28 cellular contexts compared by ENCODE assay signal in the genomic region with DNA sequence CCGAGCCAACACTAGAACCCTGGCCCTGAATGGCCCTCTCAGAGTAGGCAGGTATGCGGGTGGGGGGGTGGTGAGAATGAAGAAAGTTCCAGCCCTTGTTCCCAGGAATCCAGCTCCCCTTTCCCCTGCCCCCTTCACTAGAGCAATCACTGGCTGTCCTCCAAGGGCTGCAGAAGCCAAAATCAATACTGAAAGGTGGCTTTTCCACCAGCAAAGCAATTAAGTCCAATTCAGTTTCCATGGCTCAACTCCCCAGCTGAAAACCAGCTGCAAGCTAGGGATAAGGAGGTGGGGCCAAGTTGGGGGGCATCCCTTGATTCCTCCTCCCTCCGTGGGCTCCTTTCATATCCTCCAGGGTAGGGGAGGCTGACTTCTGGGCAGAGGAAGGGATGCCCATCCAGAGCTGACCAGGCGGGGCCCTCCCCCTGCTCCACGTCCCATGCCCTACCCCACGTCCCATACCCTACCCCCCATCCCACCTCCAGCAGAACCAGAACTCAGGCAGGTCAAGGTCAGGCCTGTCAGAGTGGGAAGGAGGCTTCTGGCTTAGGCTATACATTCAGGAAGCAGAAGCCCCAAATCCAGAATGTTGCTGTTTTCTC. TPM values are rescaled to one million over a fixed set of nuclear protein-coding genes. Genes with fewer than 3 reads are reported as not detected.
DNase-seq lines count a peak whose midpoint lies in the region; ATAC-seq and TF ChIP-seq lines count a peak whose summit lies in the region.
"Had no signal": no experiment of that assay in that cellular context is flagged by ENCODE, and none has a peak within 500 bp of the region (broad histone marks: within the 10 kb centered on the region; RNA-seq: fewer than 3 reads in every experiment).

No MANE protein-coding gene starts in this region.

- no peak overlapping the region for H3K27ac Mint-ChIP-seq in glutamatergic neuron (ENCODE audit: unreplicated experiment)
- H3K27ac Mint-ChIP-seq: activated naive CD4-positive, alpha-beta T cell treated with anti-CD3 and anti-CD28 coated beads for 36 hours; effector memory CD8-positive, alpha-beta T cell; mesothelial cell of epicardium; natural killer cell treated with Interleukin-12 subunit alpha and Interleukin-12 subunit beta and Interleukin-15 and Interleukin-18, amount 100 ng/mL, for 72 hours; progenitor cell of endocrine pancreas had no signal

- no peaks in the 10 kb centered on the region for H3K36me3 Mint-ChIP-seq in glutamatergic neuron (ENCODE audit: unreplicated experiment)
- H3K36me3 Mint-ChIP-seq: mesothelial cell of epicardium; natural killer cell treated with Interleukin-12 subunit alpha and Interleukin-12 subunit beta and Interleukin-15 and Interleukin-18, amount 100 ng/mL, for 72 hours had no signal

- DNase-seq in COR-L47 (lab: John Stamatoyannopoulos, UW) (peak; percentile 80), NCI-H1092 treated with DMSO at 0.1 percent for 48 hours (lab: John Stamatoyannopoulos, UW) (peak; percentile 84), NCI-H774 (lab: John Stamatoyannopoulos, UW) (peak; percentile 5), left lobe of liver (ENCODE audit: low spot score) (peak; percentile 74), NCI-H1436 treated with DMSO at 0.1 percent for 48 hours (lab: John Stamatoyannopoulos, UW) (no peak), pons (ENCODE audit: low spot score) (no peak), glutamatergic neuron (no peak)
- DNase-seq: activated CD4-positive, alpha-beta T cell treated with anti-CD3 and anti-CD28 coated beads for 1 hour; activated naive CD4-positive, alpha-beta T cell treated with anti-CD3 and anti-CD28 coated beads for 36 hours; activated T-cell treated with anti-CD3 and anti-CD28 coated beads, Interleukin-2, amount 50 U/mL, for 48 hours; cerebellar nuclear complex; effector memory CD8-positive, alpha-beta T cell; esophagus squamous epithelium; GDM1; left cardiac atrium; NCI-H524; Right ventricle myocardium superior; small intestine; stimulated activated naive CD4-positive, alpha-beta T cell; tibial artery had no signal

- peak; percentile 62 for ATAC-seq in left lobe of liver
- ATAC-seq in HG03571 (IDR thresholded peaks at IDR 0.05; ENCODE audit: unreplicated experiment), result no peak
- ATAC-seq: effector memory CD8-positive, alpha-beta T cell; HCT116; left cardiac atrium; natural killer cell treated with Interleukin-12 subunit alpha and Interleukin-12 subunit beta and Interleukin-15 and Interleukin-18, amount 100 ng/mL, for 72 hours had no signal

- H3K4me3 Mint-ChIP-seq in glutamatergic neuron (ENCODE audit: unreplicated experiment), result no peak overlapping the region
- H3K4me3 Mint-ChIP-seq: activated naive CD4-positive, alpha-beta T cell treated with anti-CD3 and anti-CD28 coated beads for 36 hours; effector memory CD8-positive, alpha-beta T cell; mesothelial cell of epicardium; natural killer cell treated with Interleukin-12 subunit alpha and Interleukin-12 subunit beta and Interleukin-15 and Interleukin-18, amount 100 ng/mL, for 72 hours had no signal

- TF ChIP-seq CTCF in glutamatergic neuron (IDR thresholded peaks at IDR 0.05; ENCODE audit: partially characterized antibody, unreplicated experiment), result no peak

- peaks cover 2% of the 10 kb centered on the region for H3K9me3 Mint-ChIP-seq in glutamatergic neuron (ENCODE audit: unreplicated experiment)
- H3K9me3 Mint-ChIP-seq: activated naive CD4-positive, alpha-beta T cell treated with anti-CD3 and anti-CD28 coated beads for 36 hours; effector memory CD8-positive, alpha-beta T cell; mesothelial cell of epicardium; natural killer cell treated with Interleukin-12 subunit alpha and Interleukin-12 subunit beta and Interleukin-15 and Interleukin-18, amount 100 ng/mL, for 72 hours had no signal

- H3K4me1 Mint-ChIP-seq in glutamatergic neuron (ENCODE audit: low read depth, unreplicated experiment), result peaks cover 26% of the 10 kb centered on the region

- no peaks in the 10 kb centered on the region for H3K27me3 Mint-ChIP-seq in glutamatergic neuron (ENCODE audit: unreplicated experiment)

RNA-seq across cellular contexts. Expression of gene CAMK2A, which starts 22.7 kb away (rescaled TPM):
- total RNA-seq in left lobe of liver (not detected), glutamatergic neuron (ENCODE audit: unreplicated experiment) (1.1 TPM)
- total RNA-seq: A673; activated naive CD4-positive, alpha-beta T cell treated with anti-CD3 and anti-CD28 coated beads for 36 hours; ascending aorta; glomerular endothelial cell; natural killer cell treated with Interleukin-12 subunit alpha and Interleukin-12 subunit beta and Interleukin-15 and Interleukin-18, amount 100 ng/mL, for 72 hours; progenitor cell of endocrine pancreas had no signal

RNA-seq across cellular contexts. Expression of gene ARSI, which starts 35.8 kb away (rescaled TPM):
- total RNA-seq in left lobe of liver, result 0.43 TPM
- not detected for total RNA-seq in glutamatergic neuron (ENCODE audit: unreplicated experiment)
- total RNA-seq: activated naive CD4-positive, alpha-beta T cell treated with anti-CD3 and anti-CD28 coated beads for 36 hours; ascending aorta; natural killer cell treated with Interleukin-12 subunit alpha and Interleukin-12 subunit beta and Interleukin-15 and Interleukin-18, amount 100 ng/mL, for 72 hours; progenitor cell of endocrine pancreas had no signal

Comparison
In these comparisons a context has a peak if more than half of its experiments do, and no peak if none do; other contexts are left out.
1. DNase-seq: peak in COR-L47 (single experiment), NCI-H1092 treated with DMSO at 0.1 percent for 48 hours (single experiment), NCI-H774 (single experiment) and left lobe of liver (single experiment); none in NCI-H1436 treated with DMSO at 0.1 percent for 48 hours (single experiment), pons (single experiment) and glutamatergic neuron (single experiment).